ENCODE assay signal across 26 cellular contexts in the genomic region with DNA sequence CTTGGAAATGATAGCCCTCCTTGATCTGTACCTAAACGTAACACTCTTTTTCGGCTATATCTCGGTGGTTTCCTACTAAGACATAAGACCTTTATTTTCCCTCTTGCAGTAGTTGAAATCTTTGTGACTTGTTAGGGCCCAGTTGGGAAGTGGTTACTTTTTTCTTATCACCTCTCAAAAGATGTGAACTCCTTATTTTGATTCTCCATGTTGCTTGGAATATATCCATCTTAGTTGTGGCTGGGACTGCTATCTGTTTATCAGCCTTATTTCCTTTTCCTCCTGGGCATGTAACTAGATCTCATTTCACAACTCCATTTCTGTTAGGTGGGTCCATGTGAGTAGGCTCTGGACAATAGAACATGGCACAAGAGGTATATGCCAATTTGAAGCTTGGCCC. TPM values are rescaled to one million over a fixed set of nuclear protein-coding genes. Genes with fewer than 3 reads are reported as not detected.
"Had no signal": no experiment of that assay in that cellular context is flagged by ENCODE, and none has a peak within 500 bp of the region (broad histone marks: within the 10 kb centered on the region; RNA-seq: fewer than 3 reads in every experiment).

No MANE protein-coding gene starts in this region.

- H3K27ac ChIP-seq: ascending aorta, brain microvascular endothelial cell, coronary artery, dorsolateral prefrontal cortex, VCaP had no signal

- DNase-seq: activated CD4-positive, alpha-beta T cell treated with anti-CD3 and anti-CD28 coated beads for 48 hours; activated CD4-positive, alpha-beta T cell treated with anti-CD3 and anti-CD28 coated beads, Interleukin-2, amount 50 U/mL, for 1 hour; activated CD4-positive, alpha-beta T cell treated with anti-CD3 and anti-CD28 coated beads, Interleukin-2, amount 50 U/mL, for 48 hours; activated CD8-positive, alpha-beta memory T cell treated with anti-CD3 and anti-CD28 coated beads for 24 hours; activated CD8-positive, alpha-beta T cell treated with anti-CD3 and anti-CD28 coated beads for 36 hours; activated effector memory CD4-positive, alpha-beta T cell treated with Interleukin-2 at 50 U/mL for 16 hours; activated gamma-delta T cell treated with Interleukin-2 at 50 U/mL for 16 hours; activated naive CD4-positive, alpha-beta T cell treated with Interleukin-2 at 50 U/mL for 16 hours; activated naive CD8-positive, alpha-beta T cell treated with anti-CD3 and anti-CD28 coated beads, Interleukin-2, amount 10 ng/mL, durations not matched to agents 7 days and 5 days; activated T-cell treated with anti-CD3 and anti-CD28 coated beads, Interleukin-2, amount 50 U/mL, for 4 hours; brain microvascular endothelial cell; dorsolateral prefrontal cortex; effector memory CD4-positive, alpha-beta T cell; endodermal cell; foreskin fibroblast; head of caudate nucleus; hypothalamus; T-helper 2 cell had no signal

- H3K27me3 ChIP-seq: ascending aorta, brain microvascular endothelial cell, dorsolateral prefrontal cortex had no signal

- H3K9me3 ChIP-seq: ascending aorta had no signal

- H3K36me3 ChIP-seq: ascending aorta, brain microvascular endothelial cell had no signal

- ATAC-seq: activated CD8-positive, alpha-beta T cell treated with anti-CD3 and anti-CD28 coated beads for 36 hours; activated naive CD4-positive, alpha-beta T cell treated with anti-CD3 and anti-CD28 coated beads, Interleukin-2, amount 50 U/mL, for 72 hours; activated T-cell treated with anti-CD3 and anti-CD28 coated beads, Interleukin-2, amount 50 U/mL, for 4 hours; activated T-helper 17 cell treated with anti-CD3 and anti-CD28 coated beads, Interleukin-2, amount 50 U/mL, for 72 hours; esophagus mucosa; WTC11 had no signal

- H3K4me1 ChIP-seq: ascending aorta had no signal

- H3K4me3 ChIP-seq: ascending aorta, coronary artery, dorsolateral prefrontal cortex had no signal

RNA-seq across cellular contexts. Expression of a gene that starts 4.1 kb away (rescaled TPM):
- total RNA-seq: activated CD8-positive, alpha-beta T cell treated with anti-CD3 and anti-CD28 coated beads for 36 hours; activated naive CD4-positive, alpha-beta T cell treated with anti-CD3 and anti-CD28 coated beads, Interleukin-2, amount 50 U/mL, for 72 hours; activated naive CD8-positive, alpha-beta T cell treated with anti-CD3 and anti-CD28 coated beads, Interleukin-2, amount 10 ng/mL, durations not matched to agents 7 days and 5 days; activated T-helper 17 cell treated with anti-CD3 and anti-CD28 coated beads, Interleukin-2, amount 50 U/mL, for 72 hours; T-helper 1 cell treated with Interleukin-12 subunit alpha and Interleukin-12 subunit beta and Interleukin-4 antibody, amounts not matched to agents 30 ng/mL and 1 ng/mL, for 36 hours had no signal
